Comparison of ENCODE assay signal across 12 cellular contexts in the genomic region with DNA sequence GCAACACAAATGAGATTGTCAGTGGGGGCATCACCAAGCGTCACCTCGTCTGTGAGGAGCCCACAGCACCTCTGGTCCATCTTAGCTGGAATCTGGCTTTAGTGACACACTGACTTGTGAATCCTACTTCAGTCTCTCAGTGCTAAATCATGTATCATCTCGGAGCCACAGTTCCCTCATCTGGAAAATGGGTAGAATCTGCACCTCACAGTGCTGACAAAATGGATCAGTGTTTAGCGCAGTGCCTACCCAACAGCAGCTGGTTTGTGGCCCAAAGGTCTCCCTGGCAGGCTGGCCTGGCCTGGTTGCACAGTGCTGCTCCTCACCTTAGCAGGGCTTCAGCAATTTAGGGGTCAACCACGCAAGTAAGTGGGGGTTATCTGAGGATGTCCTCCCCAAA. TPM values are rescaled to one million over a fixed set of nuclear protein-coding genes. Genes with fewer than 3 reads are reported as not detected.
DNase-seq lines count a peak whose midpoint lies in the region; ATAC-seq and TF ChIP-seq lines count a peak whose summit lies in the region.
"Had no signal": no experiment of that assay in that cellular context is flagged by ENCODE, and none has a peak within 500 bp of the region (broad histone marks: within the 10 kb centered on the region; RNA-seq: fewer than 3 reads in every experiment).

No MANE protein-coding gene starts in this region.

- peak overlapping the region; percentile 43 for H2BK12ac ChIP-seq in trophoblast cell (ENCODE audit: low read length)

- H3K9ac ChIP-seq in trophoblast cell (ENCODE audit: low read length) (no peak overlapping the region), MM.1S (ENCODE audit: low read length) (no peak overlapping the region), GM23248 (no peak overlapping the region)

- peaks cover 0 to 12% of the 10 kb centered on the region in 2 donors for H3K9me3 Mint-ChIP-seq in stimulated activated naive CD8-positive, alpha-beta T cell treated with anti-CD3 and anti-CD28 coated beads, Interleukin-15, amount 100 ng/mL, for 72 hours

- no peak overlapping the region for H2AK5ac ChIP-seq in trophoblast cell (ENCODE audit: low read length)

- intact Hi-C loops in esophagus muscularis mucosa (cut with DNase I) = no loop called here

- no peak overlapping the region for H4K8ac ChIP-seq in trophoblast cell (ENCODE audit: low read depth, low read length)

- in situ Hi-C loops in GM23248 (cut with MboI) = no loop called here

- no peak for DNase-seq in stimulated activated naive CD8-positive, alpha-beta T cell treated with anti-CD3 and anti-CD28 coated beads, Interleukin-15, amount 100 ng/mL, for 72 hours
- no peak for DNase-seq in stimulated activated naive CD8-positive, alpha-beta T cell treated with anti-CD3 and anti-CD28 coated beads, Interleukin-15, Interleukin-2, amounts not matched to agents 100 U/mL and 50 U/mL, for 24 hours
- peak; percentile 62 for DNase-seq in esophagus muscularis mucosa (ENCODE audit: extremely low spot score)
- DNase-seq in trophoblast cell = no peak
- DNase-seq in GM10266 (ENCODE audit: extremely low spot score) = no peak
- DNase-seq in MM.1S = no peak
- no peak for DNase-seq in GM23248
- DNase-seq: ACHN; CD4-positive, alpha-beta memory T cell; DMS79 had no signal

- H3K9me3 ChIP-seq in esophagus muscularis mucosa = peaks cover 0 to 8% (median 0%) of the 10 kb centered on the region in 4 donors
- peaks cover 9% of the 10 kb centered on the region for H3K9me3 ChIP-seq in trophoblast cell (ENCODE audit: insufficient read depth, low read depth, low read length)
- H3K9me3 ChIP-seq in MM.1S (replicated peaks; ENCODE audit: insufficient read depth, low read length) = no peaks in the 10 kb centered on the region
- no peaks in the 10 kb centered on the region for H3K9me3 ChIP-seq in GM23248 (ENCODE audit: low read depth)

- H3K27me3 ChIP-seq in esophagus muscularis mucosa (no peaks in the 10 kb centered on the region), trophoblast cell (ENCODE audit: insufficient read depth, low read length) (no peaks in the 10 kb centered on the region), MM.1S (replicated peaks; ENCODE audit: insufficient read depth, low read length) (no peaks in the 10 kb centered on the region), GM23248 (replicated peaks; ENCODE audit: insufficient read depth) (no peaks in the 10 kb centered on the region)

- H3K27ac ChIP-seq in esophagus muscularis mucosa (replicated peaks in 1 of 4) (no peak overlapping the region), trophoblast cell (ENCODE audit: low read depth, low read length) (no peak overlapping the region), MM.1S (ENCODE audit: low read length) (no peak overlapping the region), GM23248 (no peak overlapping the region)
- H3K27ac ChIP-seq: C4-2B had no signal

- H3K4me2 ChIP-seq in trophoblast cell (ENCODE audit: low read length) = no peak overlapping the region
- no peak overlapping the region for H3K4me2 ChIP-seq in MM.1S (ENCODE audit: low read depth, low read length)
- no peak overlapping the region for H3K4me2 ChIP-seq in GM23248 (ENCODE audit: unreplicated experiment)

- H3K79me1 ChIP-seq in trophoblast cell (ENCODE audit: low read length) = no peaks in the 10 kb centered on the region

- no peak overlapping the region for H4K12ac ChIP-seq in trophoblast cell (ENCODE audit: low read depth, low read length)

- no peak overlapping the region for H3K4me3 Mint-ChIP-seq in stimulated activated naive CD8-positive, alpha-beta T cell treated with anti-CD3 and anti-CD28 coated beads, Interleukin-15, amount 100 ng/mL, for 72 hours
- H3K4me3 Mint-ChIP-seq: CD4-positive, alpha-beta memory T cell had no signal

- H3F3A ChIP-seq in MM.1S (ENCODE audit: insufficient read depth, low read length) (no peaks in the 10 kb centered on the region), GM23248 (ENCODE audit: insufficient read depth) (no peaks in the 10 kb centered on the region)

- H3K79me2 ChIP-seq in trophoblast cell (ENCODE audit: control insufficient read depth, insufficient read depth, low read length, poor library complexity) = no peaks in the 10 kb centered on the region
- H3K79me2 ChIP-seq in MM.1S (ENCODE audit: low read length) = no peaks in the 10 kb centered on the region
- no peaks in the 10 kb centered on the region for H3K79me2 ChIP-seq in GM23248 (ENCODE audit: insufficient read depth)

- peaks cover 18 to 30% (median 25%) of the 10 kb centered on the region in 4 donors for H3K36me3 ChIP-seq in esophagus muscularis mucosa
- H3K36me3 ChIP-seq in trophoblast cell (ENCODE audit: control insufficient read depth in 1 of 2, insufficient read depth in 2 of 2, low read length in 2 of 2) = peaks cover 16 to 18% of the 10 kb centered on the region in 2 experiments
- H3K36me3 ChIP-seq in MM.1S (replicated peaks; ENCODE audit: insufficient read depth, low read length) = peaks cover 9% of the 10 kb centered on the region
- H3K36me3 ChIP-seq in GM23248 (ENCODE audit: low read depth) = peaks cover 9% of the 10 kb centered on the region; the same call in 1 of the 2 replicates

- no peaks in the 10 kb centered on the region for H3K27me3 Mint-ChIP-seq in stimulated activated naive CD8-positive, alpha-beta T cell treated with anti-CD3 and anti-CD28 coated beads, Interleukin-15, amount 100 ng/mL, for 72 hours
- H3K27me3 Mint-ChIP-seq: CD4-positive, alpha-beta memory T cell had no signal

- H3K27ac Mint-ChIP-seq in stimulated activated naive CD8-positive, alpha-beta T cell treated with anti-CD3 and anti-CD28 coated beads, Interleukin-15, amount 100 ng/mL, for 72 hours = peak overlapping the region in 1 of 2 donors; percentile 74
- H3K27ac Mint-ChIP-seq: CD4-positive, alpha-beta memory T cell had no signal

- 100% methylated on average over 5 of the region's 5 CpGs for WGBS in esophagus muscularis mucosa
- no CpG with 5 or more reads among the region's 5 CpGs for WGBS in trophoblast cell (ENCODE audit: extremely low coverage, insufficient coverage, insufficient read length)
- 95% methylated on average over 5 of the region's 5 CpGs for WGBS in GM23248 (ENCODE audit: low coverage in 1 of 2, low lambda C conversion rate in 2 of 2, missing lambda C conversion rate in 2 of 2), 2 experiments

- peak; percentile 45 for ATAC-seq in stimulated activated naive CD8-positive, alpha-beta T cell treated with anti-CD3 and anti-CD28 coated beads, Interleukin-15, amount 100 ng/mL, for 72 hours
- no peak for ATAC-seq in stimulated activated naive CD8-positive, alpha-beta T cell treated with anti-CD3 and anti-CD28 coated beads, Interleukin-15, Interleukin-2, amounts not matched to agents 100 U/mL and 50 U/mL, for 24 hours
- ATAC-seq: HCT116 had no signal

- TF ChIP-seq CTCF in esophagus muscularis mucosa (IDR thresholded peaks at IDR 0.05) (no peak), GM10266 (IDR thresholded peaks at IDR 0.05; ENCODE audit: control insufficient read depth, insufficient read depth, low read depth, missing control alignments) (no peak), MM.1S (IDR thresholded peaks at IDR 0.05; ENCODE audit: low read length) (no peak)

- no peaks in the 10 kb centered on the region for H3K9me2 ChIP-seq in MM.1S (replicated peaks; ENCODE audit: insufficient read depth, low read length)
- no peaks in the 10 kb centered on the region for H3K9me2 ChIP-seq in GM23248 (ENCODE audit: insufficient read depth)

- H2AFZ ChIP-seq in trophoblast cell (ENCODE audit: insufficient read depth, low read length, poor library complexity) (no peak overlapping the region), MM.1S (ENCODE audit: low read length) (no peak overlapping the region), GM23248 (no peak overlapping the region)

- H3K4ac ChIP-seq in trophoblast cell (ENCODE audit: low read depth, low read length) = no peak overlapping the region

- TF ChIP-seq POLR2A in esophagus muscularis mucosa (IDR thresholded peaks at IDR 0.05; ENCODE audit: low read depth) = no peak

- H3K4me1 ChIP-seq in esophagus muscularis mucosa = no peaks in the 10 kb centered on the region
- peaks cover 5 to 11% of the 10 kb centered on the region in 2 experiments for H3K4me1 ChIP-seq in trophoblast cell (ENCODE audit: control insufficient read depth in 1 of 2, insufficient read depth in 2 of 2, low read length in 2 of 2)
- no peaks in the 10 kb centered on the region for H3K4me1 ChIP-seq in MM.1S (ENCODE audit: low read length)
- no peaks in the 10 kb centered on the region for H3K4me1 ChIP-seq in GM23248 (ENCODE audit: insufficient read depth)

- no peak overlapping the region for H3K23ac ChIP-seq in trophoblast cell (ENCODE audit: low read length)

- H2BK120ac ChIP-seq in trophoblast cell (ENCODE audit: insufficient read depth, low read length, poor library complexity) = peak overlapping the region; percentile 17

- no peak overlapping the region for H3K18ac ChIP-seq in trophoblast cell (ENCODE audit: low read length)

- H4K20me1 ChIP-seq in MM.1S (ENCODE audit: insufficient read depth, low read length) = no peaks in the 10 kb centered on the region
- H4K20me1 ChIP-seq in GM23248 (ENCODE audit: insufficient read depth) = no peaks in the 10 kb centered on the region

- no peaks in the 10 kb centered on the region for H3K4me1 Mint-ChIP-seq in stimulated activated naive CD8-positive, alpha-beta T cell treated with anti-CD3 and anti-CD28 coated beads, Interleukin-15, amount 100 ng/mL, for 72 hours
- H3K4me1 Mint-ChIP-seq: CD4-positive, alpha-beta memory T cell had no signal

- no peak overlapping the region for H3K14ac ChIP-seq in trophoblast cell (ENCODE audit: low read length)

- TF ChIP-seq EP300 in esophagus muscularis mucosa (IDR thresholded peaks at IDR 0.05) = no peak

- H2BK5ac ChIP-seq in trophoblast cell (ENCODE audit: low read depth, low read length, poor library complexity) = no peak overlapping the region

- H4K91ac ChIP-seq in trophoblast cell (ENCODE audit: low read depth, low read length) = no peak overlapping the region

- H3K4me3 ChIP-seq in esophagus muscularis mucosa (no peak overlapping the region), trophoblast cell (ENCODE audit: low read depth, low read length) (no peak overlapping the region), MM.1S (ENCODE audit: low read length) (no peak overlapping the region), GM23248 (no peak overlapping the region)

RNA-seq across cellular contexts. Expression of gene DBI, which starts 10.0 kb away (rescaled TPM):
- total RNA-seq in esophagus muscularis mucosa = 10 to 100 TPM; 41.8 to 72.3 (median 59.3) TPM
- polyA plus RNA-seq in trophoblast cell (2013) = 709 and 755 TPM in 2 replicates
- total RNA-seq in GM23248 (2014; rRNA removed; shearing (Covaris generic)) = 41.6 and 55.0 TPM in 2 replicates
- 199 and 208 TPM in 2 replicates for polyA plus RNA-seq in GM23248 (2016; fragmentation: Nextera tagmentation; extraction: Ambion mirVana)

RNA-seq across cellular contexts. Expression of gene C2orf76, which starts 10.2 kb away (rescaled TPM):
- total RNA-seq in esophagus muscularis mucosa = 10 to 100 TPM in 2 of 4 donors, 1 to 10 TPM in 2; 8.7 to 14.6 (median 11.2) TPM
- polyA plus RNA-seq in trophoblast cell (2013) = 10.2 and 11.7 TPM in 2 replicates
- total RNA-seq in GM23248 (2014; rRNA removed; shearing (Covaris generic)) = 3.0 and 6.1 TPM in 2 replicates
- polyA plus RNA-seq in GM23248 (2016; fragmentation: Nextera tagmentation; extraction: Ambion mirVana) = 23.4 and 26.2 TPM in 2 replicates

RNA-seq across cellular contexts. Expression of gene TMEM37, which starts 54.8 kb away (rescaled TPM):
- 1 to 10 TPM; 1.7 to 2.8 (median 2.2) TPM for total RNA-seq in esophagus muscularis mucosa
- 12.0 and 12.4 TPM in 2 replicates for polyA plus RNA-seq in trophoblast cell (2013)
- total RNA-seq in GM23248 (2014; rRNA removed; shearing (Covaris generic)) = 1.8 TPM in 1 of 2 replicates, not detected in the other
- polyA plus RNA-seq in GM23248 (2016; fragmentation: Nextera tagmentation; extraction: Ambion mirVana) = 0.53 and 1.5 TPM in 2 replicates
- polyA plus RNA-seq: CD4-positive, alpha-beta memory T cell had no signal
